ENCODE assay signal across 9 cellular contexts in the genomic region with DNA sequence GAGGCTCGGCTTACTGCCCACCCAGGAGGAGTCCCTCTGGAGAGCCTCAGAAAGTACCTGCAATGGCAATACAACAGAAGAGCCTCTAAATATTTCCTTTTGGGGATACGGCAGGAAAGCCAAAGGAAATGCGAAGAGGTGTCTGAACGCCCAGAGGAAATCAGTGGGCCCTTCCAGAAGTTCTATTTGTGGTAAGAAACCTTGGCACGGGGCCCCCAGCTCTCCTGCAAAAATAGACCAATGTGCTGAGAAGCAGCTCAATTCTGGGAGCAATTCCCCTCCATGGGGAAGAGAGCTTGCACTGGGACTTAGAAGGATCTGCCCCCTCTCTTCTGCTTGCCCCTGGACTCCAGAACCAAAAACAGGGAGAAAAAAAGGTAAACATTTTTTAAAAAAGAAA. TPM values are rescaled to one million over a fixed set of nuclear protein-coding genes. Genes with fewer than 3 reads are reported as not detected.
"Had no signal": no experiment of that assay in that cellular context is flagged by ENCODE, and none has a peak within 500 bp of the region (broad histone marks: within the 10 kb centered on the region; RNA-seq: fewer than 3 reads in every experiment).

No MANE protein-coding gene starts in this region.

RNA-seq across cellular contexts. Expression of a gene that starts 44.7 kb away (rescaled TPM):
- total RNA-seq: HT1080, NCI-H460 had no signal

RNA-seq across cellular contexts. Expression of a gene that starts 47.8 kb away (rescaled TPM):
- total RNA-seq: HepG2, HT1080, IMR-90, NCI-H460, PC-9, Peyer's patch, Right ventricle myocardium inferior, RPMI7951, SJSA1 had no signal
- polyA plus RNA-seq: HepG2, IMR-90 had no signal
